Comparison of ENCODE assay signal across 17 cellular contexts in genomic region chr15:70149667-70150404, GRCh38. TPM values are rescaled to one million over a fixed set of nuclear protein-coding genes. Genes with fewer than 3 reads are reported as not detected.
DNase-seq lines count a peak whose midpoint lies in the region; ATAC-seq and TF ChIP-seq lines count a peak whose summit lies in the region.
"Had no signal": no experiment of that assay in that cellular context is flagged by ENCODE, and none has a peak within 500 bp of the region (broad histone marks: within the 10 kb centered on the region; RNA-seq: fewer than 3 reads in every experiment).

No MANE protein-coding gene starts in this region.

- H3K4me1 Mint-ChIP-seq in activated CD4-positive, alpha-beta T cell treated with anti-CD3 and anti-CD28 coated beads, Interleukin-2, amount 10 ng/mL, durations not matched to agents 7 days and 5 days: no peaks in the 10 kb centered on the region

- H3K27ac Mint-ChIP-seq in activated CD4-positive, alpha-beta T cell treated with anti-CD3 and anti-CD28 coated beads, Interleukin-2, amount 10 ng/mL, durations not matched to agents 7 days and 5 days: no peak overlapping the region
- H3K27ac Mint-ChIP-seq: activated naive CD8-positive, alpha-beta T cell treated with anti-CD3 and anti-CD28 coated beads, Interleukin-2, amount 10 ng/mL, durations not matched to agents 7 days and 5 days; activated T-cell treated with anti-CD3 and anti-CD28 coated beads, Interleukin-2, amount 50 U/mL, for 24 hours; B cell; T-helper 2 cell treated with Interferon-gamma antibody and Interleukin-4, amounts not matched to agents 5 μg/mL and 100 μg/mL, for 36 hours had no signal

- CTCF ChIA-PET in activated CD4-positive, alpha-beta T cell treated with anti-CD3 and anti-CD28 coated beads, Interleukin-2, amount 10 ng/mL, durations not matched to agents 7 days and 5 days (lab: Charles Lee): no interaction called here

- H3K4me2 ChIP-seq in hepatocyte: no peak overlapping the region

- H3K36me3 Mint-ChIP-seq in activated CD4-positive, alpha-beta T cell treated with anti-CD3 and anti-CD28 coated beads, Interleukin-2, amount 10 ng/mL, durations not matched to agents 7 days and 5 days (ENCODE audit: low read depth): no peaks in the 10 kb centered on the region
- H3K36me3 Mint-ChIP-seq: activated naive CD8-positive, alpha-beta T cell treated with anti-CD3 and anti-CD28 coated beads, Interleukin-2, amount 10 ng/mL, durations not matched to agents 7 days and 5 days had no signal

- ATAC-seq in mucosa of descending colon: no peak
- ATAC-seq: Right ventricle myocardium inferior had no signal

- in situ Hi-C loops in transverse colon (cut with MboI; ENCODE audit: low pct_ligation_motif_present in 1 of 4, low pct_unique_long_range_greater_than_20kb in 1 of 4, low sequenced_read_pairs in 3 of 4): no loop called here

- H3K4me1 ChIP-seq in hepatocyte (ENCODE audit: insufficient read depth) (peaks cover 17% of the 10 kb centered on the region), transverse colon (peaks cover 0 to 12% (median 8%) of the 10 kb centered on the region in 4 donors), mucosa of descending colon (ENCODE audit: low read depth) (no peaks in the 10 kb centered on the region)

- no peak overlapping the region for H2AFZ ChIP-seq in hepatocyte

- POLR2A ChIA-PET in activated CD4-positive, alpha-beta T cell treated with anti-CD3 and anti-CD28 coated beads, Interleukin-2, amount 10 ng/mL, durations not matched to agents 7 days and 5 days (lab: Charles Lee): no interaction called here

- no peak overlapping the region for H3K27ac ChIP-seq in hepatocyte
- H3K27ac ChIP-seq in transverse colon: no peak overlapping the region

- H3K9me3 Mint-ChIP-seq in activated CD4-positive, alpha-beta T cell treated with anti-CD3 and anti-CD28 coated beads, Interleukin-2, amount 10 ng/mL, durations not matched to agents 7 days and 5 days: no peaks in the 10 kb centered on the region
- H3K9me3 Mint-ChIP-seq: activated naive CD8-positive, alpha-beta T cell treated with anti-CD3 and anti-CD28 coated beads, Interleukin-2, amount 10 ng/mL, durations not matched to agents 7 days and 5 days; activated T-cell treated with anti-CD3 and anti-CD28 coated beads, Interleukin-2, amount 50 U/mL, for 24 hours; neural crest cell; T-helper 2 cell treated with Interferon-gamma antibody and Interleukin-4, amounts not matched to agents 5 μg/mL and 100 μg/mL, for 36 hours had no signal

- no peak overlapping the region for H3K4me3 Mint-ChIP-seq in activated CD4-positive, alpha-beta T cell treated with anti-CD3 and anti-CD28 coated beads, Interleukin-2, amount 10 ng/mL, durations not matched to agents 7 days and 5 days
- H3K4me3 Mint-ChIP-seq: activated naive CD8-positive, alpha-beta T cell treated with anti-CD3 and anti-CD28 coated beads, Interleukin-2, amount 10 ng/mL, durations not matched to agents 7 days and 5 days; activated T-cell treated with anti-CD3 and anti-CD28 coated beads, Interleukin-2, amount 50 U/mL, for 24 hours; B cell; neural crest cell; T-helper 2 cell treated with Interferon-gamma antibody and Interleukin-4, amounts not matched to agents 5 μg/mL and 100 μg/mL, for 36 hours had no signal

- no peaks in the 10 kb centered on the region for H3K36me3 ChIP-seq in hepatocyte (replicated peaks; ENCODE audit: insufficient read depth, low read depth)
- H3K36me3 ChIP-seq in transverse colon: no peaks in the 10 kb centered on the region
- H3K36me3 ChIP-seq in mucosa of descending colon (ENCODE audit: low read depth): no peaks in the 10 kb centered on the region

- no peak for TF ChIP-seq POLR2A in transverse colon (IDR thresholded peaks at IDR 0.05)

- H3K27me3 Mint-ChIP-seq in activated CD4-positive, alpha-beta T cell treated with anti-CD3 and anti-CD28 coated beads, Interleukin-2, amount 10 ng/mL, durations not matched to agents 7 days and 5 days: peaks cover 32% of the 10 kb centered on the region

- intact Hi-C loops in transverse colon (cut with DNase I; ENCODE audit: low total_unique reads): loop anchor here (5.0 kb wide), 1 partner anchor 38 kb away; no protein-coding TSS in a partner anchor
- intact Hi-C loops in mucosa of descending colon (cut with DNase I, micrococcal nuclease): no loop called here

- no peak overlapping the region for H3K4me3 ChIP-seq in hepatocyte
- H3K4me3 ChIP-seq in transverse colon: no peak overlapping the region
- H3K4me3 ChIP-seq in mucosa of descending colon: no peak overlapping the region

- no peaks in the 10 kb centered on the region for H3K27me3 ChIP-seq in hepatocyte
- no peaks in the 10 kb centered on the region for H3K27me3 ChIP-seq in transverse colon

- H3K9me3 ChIP-seq in hepatocyte (ENCODE audit: low read depth): no peaks in the 10 kb centered on the region
- no peaks in the 10 kb centered on the region for H3K9me3 ChIP-seq in transverse colon
- H3K9me3 ChIP-seq in mucosa of descending colon: no peaks in the 10 kb centered on the region

- no peaks in the 10 kb centered on the region for H3K9me2 ChIP-seq in hepatocyte (replicated peaks; ENCODE audit: insufficient read depth)

- TF ChIP-seq CTCF in hepatocyte (IDR thresholded peaks at IDR 0.05; ENCODE audit: poor library complexity) (no peak), transverse colon (IDR thresholded peaks at IDR 0.05) (no peak), mucosa of descending colon (IDR thresholded peaks at IDR 0.05) (no peak)

- TF ChIP-seq EP300 in transverse colon (IDR thresholded peaks at IDR 0.05; ENCODE audit: low read depth): no peak

- DNase-seq in EH (ENCODE audit: low read depth) (peak; percentile 14), MV-4-11 (lab: John Stamatoyannopoulos, UW) (peak; percentile 7), amniotic epithelial cell (ENCODE audit: low read depth) (peak; percentile 93), hepatocyte (ENCODE audit: low spot score) (peak; percentile 51), NCI-H2107 (lab: John Stamatoyannopoulos, UW) (no peak), transverse colon (no peak), mucosa of descending colon (no peak)
- no peak for DNase-seq in activated CD4-positive, alpha-beta T cell treated with anti-CD3 and anti-CD28 coated beads, Interleukin-2, amount 10 ng/mL, durations not matched to agents 7 days and 5 days
- DNase-seq: activated naive CD8-positive, alpha-beta T cell treated with anti-CD3 and anti-CD28 coated beads, Interleukin-2, amount 10 ng/mL, durations not matched to agents 7 days and 5 days; activated T-cell treated with anti-CD3 and anti-CD28 coated beads, Interleukin-2, amount 50 U/mL, for 24 hours; retina; stimulated activated CD4-positive, alpha-beta T cell treated with anti-CD3 and anti-CD28 coated beads, Interleukin-1b, Interleukin-23, amount 100 ng/mL, for 48 hours; substantia nigra had no signal

- WGBS in hepatocyte (ENCODE audit: low lambda C conversion rate, missing lambda C conversion rate): 71% methylated on average over 4 of the region's 4 CpGs
- 83% methylated on average over 4 of the region's 4 CpGs; no CpG with 5 or more reads in 1 of the 2 donors for WGBS in transverse colon (ENCODE audit: low coverage in 1 of 2), 2 donors

- no peaks in the 10 kb centered on the region for H3K79me2 ChIP-seq in hepatocyte

- H4K20me1 ChIP-seq in hepatocyte (ENCODE audit: insufficient read depth, poor library complexity, severe bottlenecking): no peaks in the 10 kb centered on the region

RNA-seq across cellular contexts. Expression of gene TLE3, which starts 52.1 kb away (rescaled TPM):
- 18.0 and 45.9 TPM in 2 replicates for total RNA-seq in hepatocyte
- 21.2 and 32.8 TPM in 2 replicates for polyA plus RNA-seq in hepatocyte
- total RNA-seq in transverse colon: 100 to 1,000 TPM in 2 of 4 donors, 10 to 100 TPM in 2; 49.8 to 223 (median 114) TPM
- 10 to 100 TPM; 66.6 to 82.3 TPM for total RNA-seq in activated CD4-positive, alpha-beta T cell treated with anti-CD3 and anti-CD28 coated beads, Interleukin-2, amount 10 ng/mL, durations not matched to agents 7 days and 5 days
- 100 to 1,000 TPM in 2 of 3 donors, 10 to 100 TPM in 1; 77.6 to 123 (median 103) TPM for total RNA-seq in mucosa of descending colon

Comparison
In these comparisons a context has a peak if more than half of its experiments do, and no peak if none do; other contexts are left out.
1. DNase-seq: peak in EH (single experiment), MV-4-11 (single experiment), amniotic epithelial cell (single experiment) and hepatocyte (single experiment); none in NCI-H2107 (single experiment), transverse colon (single experiment), activated CD4-positive, alpha-beta T cell treated with anti-CD3 and anti-CD28 coated beads, Interleukin-2, amount 10 ng/mL, durations not matched to agents 7 days and 5 days (single experiment) and mucosa of descending colon (0 of 3).